Comparison of ENCODE assay signal across 9 cellular contexts in the genomic region with DNA sequence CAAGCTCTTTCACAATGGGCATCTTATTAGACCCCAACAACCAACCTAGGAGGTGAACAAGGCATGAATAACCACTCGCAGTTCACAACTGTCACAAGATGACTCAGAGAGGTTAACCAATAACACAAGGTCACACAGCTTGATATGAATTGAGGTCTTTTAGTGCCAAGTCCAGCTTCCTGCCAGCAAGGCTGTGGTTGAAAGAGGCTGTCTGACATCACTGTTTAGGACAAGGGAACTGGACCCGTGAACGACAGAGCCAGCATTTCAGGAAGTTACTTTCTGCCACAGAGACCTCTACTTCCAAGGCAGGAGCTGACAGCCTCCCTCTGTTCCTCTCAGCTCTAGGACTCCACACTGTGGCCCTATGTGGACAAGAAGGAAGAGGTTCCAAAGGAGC. TPM values are rescaled to one million over a fixed set of nuclear protein-coding genes. Genes with fewer than 3 reads are reported as not detected.
DNase-seq lines count a peak whose midpoint lies in the region; ATAC-seq, FAIRE-seq and TF ChIP-seq lines count a peak whose summit lies in the region.
"Had no signal": no experiment of that assay in that cellular context is flagged by ENCODE, and none has a peak within 500 bp of the region (broad histone marks: within the 10 kb centered on the region; RNA-seq: fewer than 3 reads in every experiment).

No MANE protein-coding gene starts in this region.

- H3K23ac ChIP-seq in H1 (ENCODE audit: insufficient read length): no peak overlapping the region

- no peak for FAIRE-seq in H1 (lab: Jason Lieb, UNC)

- H2BK5ac ChIP-seq in H1 (ENCODE audit: low read depth, low read length): no peak overlapping the region

- H3K79me1 ChIP-seq in H1 (ENCODE audit: low read depth, low read length): no peaks in the 10 kb centered on the region

- no peak overlapping the region for H2BK120ac ChIP-seq in H1 (replicated peaks; ENCODE audit: low read depth, low read length)

- TF ChIP-seq RAD21 in H1 (IDR thresholded peaks at IDR 0.05 in 1 of 2, conservative IDR thresholded peaks at IDR 0.05 in 1 of 2; ENCODE audit: low read depth in 2 of 2, low read length in 2 of 2): no peak

- TF ChIP-seq EP300 in H1 (IDR thresholded peaks at IDR 0.05; ENCODE audit: borderline replicate concordance in 1 of 2, low read depth in 2 of 2, low read length in 2 of 2) (no peak), sigmoid colon (IDR thresholded peaks at IDR 0.05) (no peak)

- H3K79me2 ChIP-seq in H1 (ENCODE audit: control insufficient read depth in 1 of 2, insufficient read depth in 2 of 2, low read length in 2 of 2): no peaks in the 10 kb centered on the region

- TF ChIP-seq CTCF in H1 (IDR thresholded peaks at IDR 0.05; ENCODE audit: control extremely low read depth in 1 of 3, insufficient read depth in 1 of 3, low read depth in 1 of 3, low read length in 3 of 3): no peak
- TF ChIP-seq CTCF in sigmoid colon (IDR thresholded peaks at IDR 0.05): no peak

- H3K9me3 ChIP-seq in H1 (ENCODE audit: insufficient read depth in 2 of 2, low read depth in 1 of 2, low read length in 1 of 2): no peaks in the 10 kb centered on the region
- H3K9me3 ChIP-seq in sigmoid colon: no peaks in the 10 kb centered on the region

- no peaks in the 10 kb centered on the region for H3K23me2 ChIP-seq in H1 (ENCODE audit: low read depth, low read length)

- no peak overlapping the region for H3K4ac ChIP-seq in H1 (replicated peaks; ENCODE audit: insufficient read length, low read depth, low read length)

- H3K4me1 ChIP-seq in H1 (replicated peaks in 1 of 4; ENCODE audit: control insufficient read depth in 3 of 4, insufficient read depth in 4 of 4, low read length in 3 of 4): peaks cover 0 to 4% (median 1%) of the 10 kb centered on the region in 4 experiments; a peak in 3 of 7 replicates
- peaks cover 0 to 9% (median 0%) of the 10 kb centered on the region in 4 donors for H3K4me1 ChIP-seq in sigmoid colon

- no peak overlapping the region for H3K56ac ChIP-seq in H1 (replicated peaks; ENCODE audit: insufficient read length, low read depth, low read length)

- H2AFZ ChIP-seq in H1 (ENCODE audit: low read length): no peak overlapping the region

- POLR2A ChIA-PET in H1 (lab: Charles Lee; ENCODE audit: partially characterized antibody): no interaction called here

- no peak overlapping the region for H4K5ac ChIP-seq in H1 (ENCODE audit: insufficient read length, low read depth, low read length)

- TF ChIP-seq POLR2A in H1 (IDR thresholded peaks at IDR 0.05; ENCODE audit: control extremely low read depth in 1 of 2, low read depth in 2 of 2, low read length in 2 of 2) (no peak), sigmoid colon (IDR thresholded peaks at IDR 0.05) (no peak)

- H3K9me3 Mint-ChIP-seq in activated T-cell treated with anti-CD3 and anti-CD28 coated beads, Interleukin-2, amount 50 U/mL, for 72 hours: peaks cover 1 to 2% of the 10 kb centered on the region in 2 donors

- no peak overlapping the region for H2BK20ac ChIP-seq in H1 (ENCODE audit: low read length)

- no peak overlapping the region for H3K27ac Mint-ChIP-seq in activated T-cell treated with anti-CD3 and anti-CD28 coated beads, Interleukin-2, amount 50 U/mL, for 72 hours
- H3K27ac Mint-ChIP-seq: CD4-positive, CD25-positive, alpha-beta regulatory T cell had no signal

- no peak overlapping the region for H4K8ac ChIP-seq in H1 (ENCODE audit: extremely low read depth, insufficient read depth, low read length)

- H4K20me1 ChIP-seq in H1 (replicated peaks in 1 of 2; ENCODE audit: control insufficient read depth in 1 of 2, insufficient read depth in 2 of 2, low read length in 2 of 2): peaks cover 1% of the 10 kb centered on the region in 2 experiments

- H3K27ac ChIP-seq in H1 (ENCODE audit: low read depth, low read length): no peak overlapping the region
- H3K27ac ChIP-seq in sigmoid colon: no peak overlapping the region

- H3K4me1 Mint-ChIP-seq in activated T-cell treated with anti-CD3 and anti-CD28 coated beads, Interleukin-2, amount 50 U/mL, for 72 hours (ENCODE audit: low read depth): peaks cover 7% of the 10 kb centered on the region
- H3K4me1 Mint-ChIP-seq: CD4-positive, CD25-positive, alpha-beta regulatory T cell had no signal

- DNase-seq in activated T-cell treated with anti-CD3 and anti-CD28 coated beads, Interleukin-2, amount 50 U/mL, for 72 hours: no peak
- no peak for DNase-seq in activated T-cell treated with anti-CD3 and anti-CD28 coated beads, Interleukin-2, amount 50 U/mL, for 1 hour
- peak; percentile 35 for DNase-seq in HK-2 (ENCODE audit: unreplicated experiment)
- DNase-seq in H1 (ENCODE audit: low read depth in 1 of 2, low spot score in 2 of 2): no peak
- DNase-seq in stimulated activated naive CD8-positive, alpha-beta T cell treated with anti-CD3 and anti-CD28 coated beads, Interleukin-15, Interleukin-2, amounts not matched to agents 100 U/mL and 50 U/mL, for 24 hours: no peak
- no peak for DNase-seq in H7
- DNase-seq in sigmoid colon: no peak
- DNase-seq: CD4-positive, CD25-positive, alpha-beta regulatory T cell had no signal

- no peak overlapping the region for H2AK5ac ChIP-seq in H1 (ENCODE audit: low read depth, low read length)

- H2BK12ac ChIP-seq in H1 (ENCODE audit: low read depth, low read length): no peak overlapping the region

- intact Hi-C loops in sigmoid colon (cut with DNase I): no loop called here

- H3K27me3 Mint-ChIP-seq in activated T-cell treated with anti-CD3 and anti-CD28 coated beads, Interleukin-2, amount 50 U/mL, for 72 hours (ENCODE audit: low read depth): peaks cover 12% of the 10 kb centered on the region

- no peak overlapping the region for H3K9ac ChIP-seq in H1 (replicated peaks in 1 of 4; ENCODE audit: extremely low read depth in 1 of 4, low read depth in 3 of 4, low read length in 3 of 4)

- ATAC-seq in activated T-cell treated with anti-CD3 and anti-CD28 coated beads, Interleukin-2, amount 50 U/mL, for 72 hours (replicated peaks in 1 of 2): peak; percentile 62 to 82
- ATAC-seq in stimulated activated naive CD8-positive, alpha-beta T cell treated with anti-CD3 and anti-CD28 coated beads, Interleukin-15, Interleukin-2, amounts not matched to agents 100 U/mL and 50 U/mL, for 24 hours: peak; percentile 68
- no peak for ATAC-seq in HG02642 (IDR thresholded peaks at IDR 0.05; ENCODE audit: poor library complexity, unreplicated experiment)

- peaks cover 0 to 2% (median 0%) of the 10 kb centered on the region in 4 experiments; a peak in 2 of 7 replicates for H3K27me3 ChIP-seq in H1 (replicated peaks in 1 of 4; ENCODE audit: control insufficient read depth in 3 of 4, extremely low read depth in 1 of 4, insufficient read depth in 3 of 4, low read length in 3 of 4)
- no peaks in the 10 kb centered on the region; the same call in 1 of the 2 replicates for H3K27me3 ChIP-seq in H7 (ENCODE audit: control insufficient read depth, insufficient read depth, low read length)
- H3K27me3 ChIP-seq in sigmoid colon: no peaks in the 10 kb centered on the region

- H4K91ac ChIP-seq in H1 (replicated peaks; ENCODE audit: insufficient read length, low read length): no peak overlapping the region

- CTCF ChIA-PET in H1 (lab: Charles Lee; ENCODE audit: partially characterized antibody): interaction anchor here (1.4 to 4.2 kb wide), 5 partner anchors 9 to 426 kb away, joined by 3 to 15 read pairs (median 6); no protein-coding TSS in a partner anchor

- H3K36me3 ChIP-seq in H1 (ENCODE audit: control insufficient read depth in 2 of 4, insufficient read depth in 4 of 4, low read length in 3 of 4) (no peaks in the 10 kb centered on the region), H7 (replicated peaks; ENCODE audit: control insufficient read depth, insufficient read depth, low read length) (no peaks in the 10 kb centered on the region), sigmoid colon (no peaks in the 10 kb centered on the region)

- H3K4me3 Mint-ChIP-seq in activated T-cell treated with anti-CD3 and anti-CD28 coated beads, Interleukin-2, amount 50 U/mL, for 72 hours: no peak overlapping the region
- H3K4me3 Mint-ChIP-seq: CD4-positive, CD25-positive, alpha-beta regulatory T cell had no signal

- no peak overlapping the region for H2BK15ac ChIP-seq in H1 (ENCODE audit: low read length)

- H3K18ac ChIP-seq in H1 (ENCODE audit: extremely low read depth, low read length): no peak overlapping the region

- WGBS in H1 (ENCODE audit: extremely low coverage in 1 of 2, insufficient coverage in 1 of 2, insufficient read length in 1 of 2, insufficient replicate concordance in 2 of 2, low coverage in 1 of 2, low lambda C conversion rate in 2 of 2, missing lambda C conversion rate in 1 of 2), 2 experiments: 75% methylated on average over 3 of the region's 3 CpGs; no CpG with 5 or more reads in 1 of the 2 experiments
- WGBS in sigmoid colon, 2 donors: 33 to 43% methylated on average over 3 of the region's 3 CpGs

- H3K4me3 ChIP-seq in H1 (ENCODE audit: extremely low read depth in 1 of 4, insufficient read depth in 2 of 4, low read depth in 3 of 4, low read length in 4 of 4): no peak overlapping the region
- H3K4me3 ChIP-seq in H7 (ENCODE audit: insufficient read depth, low read depth, low read length): no peak overlapping the region
- no peak overlapping the region for H3K4me3 ChIP-seq in sigmoid colon

- no peak overlapping the region for H3K14ac ChIP-seq in H1 (ENCODE audit: insufficient read length)

- H3K4me2 ChIP-seq in H1 (ENCODE audit: insufficient read depth in 1 of 2, low read depth in 2 of 2, low read length in 2 of 2): no peak overlapping the region

- H3K36me3 Mint-ChIP-seq in activated T-cell treated with anti-CD3 and anti-CD28 coated beads, Interleukin-2, amount 50 U/mL, for 72 hours (ENCODE audit: insufficient read depth in 2 of 2): no peaks in the 10 kb centered on the region
- H3K36me3 Mint-ChIP-seq: CD4-positive, CD25-positive, alpha-beta regulatory T cell had no signal

TF ChIP-seq in H1, 55 proteins besides CTCF, POLR2A, EP300 and RAD21 (continues in another document):
- TF ChIP-seq NANOG (IDR thresholded peaks at IDR 0.05; ENCODE audit: insufficient read depth, low read depth, low read length, poor library complexity, severe bottlenecking) (no peak), GABPA (IDR thresholded peaks at IDR 0.05; ENCODE audit: borderline replicate concordance, insufficient read depth, low read length) (no peak)

RNA-seq across cellular contexts. Expression of a gene that starts 53.4 kb away (rescaled TPM):
- total RNA-seq in activated T-cell treated with anti-CD3 and anti-CD28 coated beads, Interleukin-2, amount 50 U/mL, for 72 hours: 10 to 100 TPM in 1 of 2 donors, 1 to 10 TPM in 1; 9.1 to 10.2 TPM
- 78.5 and 78.7 TPM in 2 replicates for total RNA-seq in H1 (2021; fragmentation: NEBNext Ultra II Directional; extraction: Animal tissue kit (Norgen Biotek cat#: 25700))
- 41.6 and 52.4 TPM in 2 replicates for polyA plus RNA-seq in H1 (2011; rRNA removed)
- polyA plus RNA-seq in H1 (2011; cell fraction: cytosol; rRNA removed): 53.9 TPM
- polyA plus RNA-seq in H1 (2011; cell fraction: nucleus; rRNA removed): 44.8 TPM
- 51.5 to 64.7 TPM (median 54.2 TPM) in 4 replicates for polyA plus RNA-seq in H1 (2012, experiment 1 of 2)
- 34.2 TPM for polyA plus RNA-seq in H1 (2012, experiment 2 of 2)
- 37.2 TPM for polyA plus RNA-seq in H1 (2013, experiment 1 of 2)
- polyA plus RNA-seq in H1 (2013, experiment 2 of 2): 38.1 TPM
- polyA minus RNA-seq in H1 (2011; rRNA and poly(A)+ RNA removed): 84.4 and 92.7 TPM in 2 replicates
- 56.1 TPM for polyA minus RNA-seq in H1 (2011; cell fraction: cytosol; rRNA and poly(A)+ RNA removed)
- polyA minus RNA-seq in H1 (2011; cell fraction: nucleus; rRNA and poly(A)+ RNA removed): 29.8 TPM
- total RNA-seq in H7 (2014; rRNA removed; shearing (Covaris generic)): 35.8 and 37.3 TPM in 2 replicates
- 100 to 1,000 TPM in 2 of 4 donors, 10 to 100 TPM in 2; 35.7 to 162 (median 101) TPM for total RNA-seq in sigmoid colon
- polyA plus RNA-seq in sigmoid colon: 10 to 100 TPM; 19.2 to 45.0 (median 24.0) TPM
